In the genomic region with DNA sequence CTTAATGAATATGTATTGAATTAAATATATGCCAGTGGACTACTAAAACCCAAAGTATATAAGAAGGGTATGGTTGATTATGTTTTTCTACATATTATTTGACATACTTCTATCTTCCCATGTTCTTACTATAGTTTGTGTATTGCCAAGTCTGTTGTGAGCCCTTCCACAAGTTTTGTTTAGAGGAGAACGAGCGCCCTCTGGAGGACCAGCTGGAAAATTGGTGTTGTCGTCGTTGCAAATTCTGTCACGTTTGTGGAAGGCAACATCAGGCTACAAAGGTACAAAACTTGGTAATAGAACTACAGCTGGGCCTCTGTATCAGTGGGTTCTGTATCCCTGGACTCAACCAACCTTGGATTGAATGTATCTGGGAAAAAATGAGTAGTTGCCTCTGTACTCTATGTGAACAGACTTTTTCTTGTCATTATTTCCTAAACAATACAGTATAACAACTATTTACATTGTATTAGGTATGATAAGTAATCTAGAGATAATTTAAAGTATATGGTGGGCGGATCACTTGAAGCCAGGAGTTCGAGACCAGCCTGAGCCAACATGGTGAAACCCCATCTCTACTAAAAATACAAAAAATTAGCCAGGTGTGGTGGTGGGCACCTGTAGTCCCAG, we compare ENCODE assay signal across 8 cellular contexts. TPM values are rescaled to one million over a fixed set of nuclear protein-coding genes. Genes with fewer than 3 reads are reported as not detected.
A peak's percentile ranks its signal among the peaks of the same experiment; 100 is the strongest.
DNase-seq lines count a peak whose midpoint lies in the region; ATAC-seq and TF ChIP-seq lines count a peak whose summit lies in the region.

No MANE protein-coding gene starts in this region.

- peak; percentile 97 for TF ChIP-seq CTCF in A673 (conservative IDR thresholded peaks at IDR 0.05; ENCODE audit: low read depth, low read length)

- H3K36me3 Mint-ChIP-seq in central memory CD8-positive, alpha-beta T cell (ENCODE audit: insufficient read depth): peaks cover 70% of the 10 kb centered on the region

- DNase-seq in A673 (ENCODE audit: low spot score): peak; percentile 83
- DNase-seq in GM23248: peak; percentile 84
- DNase-seq in NCI-H446 (lab: John Stamatoyannopoulos, UW): peak; percentile 68 to 74
- DNase-seq in activated CD4-positive, alpha-beta T cell treated with anti-CD3 and anti-CD28 coated beads for 1 hour: peak; percentile 65
- peak; percentile 73 to 81 for DNase-seq in central memory CD8-positive, alpha-beta T cell (ENCODE audit: low spot score in 2 of 2)
- peak; percentile 88 for DNase-seq in left kidney (ENCODE audit: low read depth, low spot score)
- DNase-seq in stimulated activated CD4-positive, alpha-beta T cell treated with anti-CD3 and anti-CD28 coated beads, Interleukin-4, amount 100 ng/mL, for 48 hours (ENCODE audit: low read depth in 2 of 2): peak; percentile 60 to 67

- no peaks in the 10 kb centered on the region for H4K20me1 ChIP-seq in GM23248 (ENCODE audit: insufficient read depth)

- H3K9me3 Mint-ChIP-seq in central memory CD8-positive, alpha-beta T cell: no peaks in the 10 kb centered on the region

- BruUV-seq in A673 (replicated peaks; lab: Mats Ljungman, UMichigan): no TSS peak

- intact Hi-C loops in A673 (cut with micrococcal nuclease; ENCODE audit: unreplicated experiment): loop anchor here (1.0 to 10.0 kb wide), 6 partner anchors 51 to 336 kb away; a partner anchor contains a TSS

- in situ Hi-C loops in GM23248 (cut with MboI): no loop called here

- H3K9me3 ChIP-seq in A673 (ENCODE audit: low read depth, low read length, poor library complexity, severe bottlenecking): no peaks in the 10 kb centered on the region
- no peaks in the 10 kb centered on the region for H3K9me3 ChIP-seq in GM23248 (ENCODE audit: low read depth)

- peaks cover 34% of the 10 kb centered on the region for H3F3A ChIP-seq in GM23248 (ENCODE audit: insufficient read depth)

- H3K79me2 ChIP-seq in GM23248 (ENCODE audit: insufficient read depth): no peaks in the 10 kb centered on the region

- ATAC-seq in central memory CD8-positive, alpha-beta T cell (replicated peaks; ENCODE audit: extremely low read depth, poor library complexity, severe bottlenecking): peak; percentile 68
- no peak for ATAC-seq in GM19351 (IDR thresholded peaks at IDR 0.05; ENCODE audit: unreplicated experiment)

- H3K4me3 Mint-ChIP-seq in central memory CD8-positive, alpha-beta T cell: no peak overlapping the region

- H3K27ac Mint-ChIP-seq in central memory CD8-positive, alpha-beta T cell (ENCODE audit: low read depth): no peak overlapping the region

- no peak overlapping the region for H2AFZ ChIP-seq in GM23248

- H3K27me3 ChIP-seq in A673 (replicated peaks; ENCODE audit: insufficient read depth, low read depth, low read length, poor library complexity): no peaks in the 10 kb centered on the region
- H3K27me3 ChIP-seq in GM23248 (replicated peaks; ENCODE audit: insufficient read depth): no peaks in the 10 kb centered on the region

- CTCF ChIA-PET in A673 (lab: Charles Lee): interaction anchor here (0.7 kb wide), 1 partner anchor 35 kb away, joined by 4 read pairs; no protein-coding TSS in a partner anchor

- H3K36me3 ChIP-seq in A673 (ENCODE audit: insufficient read depth, low read length, poor library complexity, severe bottlenecking): peaks cover 91% of the 10 kb centered on the region
- H3K36me3 ChIP-seq in GM23248 (ENCODE audit: low read depth): peaks cover 85% of the 10 kb centered on the region

- H3K9me2 ChIP-seq in GM23248 (ENCODE audit: insufficient read depth): no peaks in the 10 kb centered on the region

- H3K9ac ChIP-seq in GM23248: no peak overlapping the region

- H3K4me2 ChIP-seq in GM23248 (ENCODE audit: unreplicated experiment): no peak overlapping the region

- H3K4me3 ChIP-seq in A673 (ENCODE audit: low read depth, low read length, poor library complexity, severe bottlenecking) (no peak overlapping the region), GM23248 (no peak overlapping the region)

- H3K4me1 Mint-ChIP-seq in central memory CD8-positive, alpha-beta T cell: no peaks in the 10 kb centered on the region

- WGBS in GM23248 (ENCODE audit: low coverage in 1 of 2, low lambda C conversion rate in 2 of 2, missing lambda C conversion rate in 2 of 2), 2 experiments: 23 to 25% methylated on average over 7 of the region's 7 CpGs

- H3K27ac ChIP-seq in A673 (ENCODE audit: low read depth, low read length, poor library complexity, severe bottlenecking) (no peak overlapping the region), GM23248 (no peak overlapping the region)

- H3K4me1 ChIP-seq in A673 (ENCODE audit: insufficient read depth, low read length, poor library complexity, severe bottlenecking) (no peaks in the 10 kb centered on the region), GM23248 (ENCODE audit: insufficient read depth) (no peaks in the 10 kb centered on the region)

- H3K27me3 Mint-ChIP-seq in central memory CD8-positive, alpha-beta T cell: no peaks in the 10 kb centered on the region

- POLR2A ChIA-PET in A673 (lab: Charles Lee; ENCODE audit: low non-redundant PET): no interaction called here

RNA-seq across cellular contexts. Expression of a gene that starts 38.7 kb away (rescaled TPM):
- 0.39 and 1.1 TPM in 2 replicates for total RNA-seq in A673 (2021)
- 1.1 TPM in 1 of 2 replicates, not detected in the other for total RNA-seq in GM23248 (2014; rRNA removed; shearing (Covaris generic))
- polyA plus RNA-seq in GM23248 (2016; fragmentation: Nextera tagmentation; extraction: Ambion mirVana): 0.27 and 0.58 TPM in 2 replicates

RNA-seq across cellular contexts. Expression of a gene that starts 42.4 kb away (rescaled TPM):
- 13.2 and 13.4 TPM in 2 replicates for total RNA-seq in A673 (2021)
- total RNA-seq in GM23248 (2014; rRNA removed; shearing (Covaris generic)): 4.2 and 10.6 TPM in 2 replicates
- 7.1 and 7.5 TPM in 2 replicates for polyA plus RNA-seq in GM23248 (2016; fragmentation: Nextera tagmentation; extraction: Ambion mirVana)

RNA-seq across cellular contexts. Expression of a gene that starts 52.3 kb away (rescaled TPM):
- total RNA-seq in A673 (2021): 116 and 121 TPM in 2 replicates
- 19.1 TPM in 2 replicates for total RNA-seq in GM23248 (2014; rRNA removed; shearing (Covaris generic))
- 7.6 and 8.1 TPM in 2 replicates for polyA plus RNA-seq in GM23248 (2016; fragmentation: Nextera tagmentation; extraction: Ambion mirVana)
